ENCODE assay signal across 1 cellular context in genomic region chr6:127023001-127023778, GRCh38.
A peak's percentile ranks its signal among the peaks of the same experiment; 100 is the strongest.
TF ChIP-seq lines count a peak whose summit lies in the region.

No MANE protein-coding gene starts in this region.

TF ChIP-seq in HepG2, 621 proteins besides CTCF, POLR2A, EP300 and RAD21 (continued from another document):
- TF ChIP-seq CREB1 (IDR thresholded peaks at IDR 0.05) (no peak), CREB1 (CRISPR knock-in tag; IDR thresholded peaks at IDR 0.05) (peak; percentile 70), KLF16 (CRISPR knock-in tag; IDR thresholded peaks at IDR 0.05) (peak in 1 of 2 experiments; percentile 54; a peak in 1 of 4 replicates), ZNF282 (IDR thresholded peaks at IDR 0.05; ENCODE audit: partially characterized antibody) (no peak), ZFX (CRISPR knock-in tag; IDR thresholded peaks at IDR 0.05; ENCODE audit: low read depth) (0 out of 2 replicates have a peak, but pooled peaks have one; percentile 13), MXD1 (CRISPR knock-in tag; IDR thresholded peaks at IDR 0.05) (no peak), NFKBIZ (CRISPR knock-in tag; IDR thresholded peaks at IDR 0.05) (peak; percentile 94; the same call in 1 of the 2 replicates), ARHGAP35 (CRISPR knock-in tag; IDR thresholded peaks at IDR 0.05; ENCODE audit: borderline replicate concordance) (no peak), PRPF4 (IDR thresholded peaks at IDR 0.05; ENCODE audit: low read depth, low read length, poor library complexity, severe bottlenecking) (no peak)
TF ChIP-seq in HepG2: peak in this region for 132.
